ENCODE assay signal across 28 cellular contexts in the genomic region with DNA sequence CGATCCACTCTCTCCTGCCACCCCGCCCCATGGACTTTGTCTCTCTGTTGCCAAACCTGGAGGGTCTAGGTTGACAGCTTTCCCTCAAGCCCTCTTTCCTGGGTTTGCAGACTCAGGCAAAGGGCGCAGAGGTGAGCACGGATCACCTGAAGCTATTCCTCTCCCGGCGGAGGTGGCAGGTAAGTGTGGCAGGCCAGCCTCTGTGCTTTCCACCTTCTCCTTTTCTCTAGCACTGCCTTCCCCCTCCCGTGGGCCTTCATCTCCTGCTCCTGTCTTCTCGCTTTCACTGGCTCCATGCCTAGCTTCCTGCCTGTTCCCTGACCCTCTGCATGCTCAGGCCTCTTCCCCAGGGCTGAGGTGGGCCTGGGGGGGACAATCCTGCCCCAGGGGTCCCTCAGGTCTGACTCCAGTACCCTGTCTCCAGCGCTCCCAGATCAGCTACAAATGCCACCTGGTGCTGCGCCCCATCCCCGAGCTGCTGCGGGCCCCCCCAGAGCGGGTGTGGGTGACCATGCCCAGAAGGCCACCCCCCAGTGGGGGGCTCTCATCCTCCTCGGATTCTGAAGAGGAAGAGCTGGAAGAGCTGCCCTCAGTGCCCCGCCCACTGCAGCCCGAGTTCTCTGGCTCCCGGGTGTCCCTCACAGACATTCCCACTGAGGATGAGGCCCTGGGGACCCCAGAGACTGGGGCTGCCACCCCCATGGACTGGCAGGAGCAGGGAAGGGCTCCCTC. TPM values are rescaled to one million over a fixed set of nuclear protein-coding genes. Genes with fewer than 3 reads are reported as not detected.
"Had no signal": no experiment of that assay in that cellular context is flagged by ENCODE, and none has a peak within 500 bp of the region (broad histone marks: within the 10 kb centered on the region; RNA-seq: fewer than 3 reads in every experiment).

No MANE protein-coding gene starts in this region.

- H3K36me3 Mint-ChIP-seq: activated CD8-positive, alpha-beta memory T cell treated with anti-CD3 and anti-CD28 coated beads, Interleukin-2, amount 10 ng/mL, durations not matched to agents 7 days and 5 days; activated naive CD4-positive, alpha-beta T cell treated with anti-CD3 and anti-CD28 coated beads, Interleukin-2, amount 50 U/mL, for 24 hours; T-cell had no signal

- H3K4me1 ChIP-seq: breast epithelium, colonic mucosa, uterus had no signal

- H3K9me3 Mint-ChIP-seq: activated CD4-positive, alpha-beta T cell treated with anti-CD3 and anti-CD28 coated beads, Interleukin-2, amount 10 ng/mL, durations not matched to agents 7 days and 5 days; activated CD8-positive, alpha-beta T cell treated with anti-CD3 and anti-CD28 coated beads for 36 hours; activated naive CD4-positive, alpha-beta T cell treated with anti-CD3 and anti-CD28 coated beads, Interleukin-2, amount 50 U/mL, for 24 hours; activated T-helper 1 cell treated with anti-CD3 and anti-CD28 coated beads, Interleukin-12 subunit alpha, Interleukin-12 subunit beta, Interleukin-2, Interleukin-4 antibody, amounts not matched to agents 30 ng/mL and 10 ng/mL and 1 ng/mL, durations not matched to agents 14 hours and 24 hours and 36 hours; effector memory CD8-positive, alpha-beta T cell; naive thymus-derived CD8-positive, alpha-beta T cell; T-cell; T-helper 2 cell treated with Interferon-gamma antibody and Interleukin-4, amounts not matched to agents 5 μg/mL and 100 μg/mL, for 36 hours had no signal

- H3K27ac ChIP-seq: breast epithelium, colonic mucosa, dorsolateral prefrontal cortex, uterus, VCaP had no signal

- FAIRE-seq: endothelial cell of umbilical vein, kidney had no signal

- H3K4me3 ChIP-seq: breast epithelium, colonic mucosa, dorsolateral prefrontal cortex, esophagus squamous epithelium, gastrocnemius medialis, heart right ventricle, lung, uterus had no signal

- H3K9me3 ChIP-seq: breast epithelium, colonic mucosa, esophagus squamous epithelium, gastrocnemius medialis, heart right ventricle, uterus had no signal

- ATAC-seq: activated CD8-positive, alpha-beta memory T cell treated with anti-CD3 and anti-CD28 coated beads, Interleukin-2, amount 10 ng/mL, durations not matched to agents 7 days and 5 days; effector memory CD8-positive, alpha-beta T cell; gastrocnemius medialis; left lobe of liver had no signal

- H3K27ac Mint-ChIP-seq: activated CD4-positive, alpha-beta T cell treated with anti-CD3 and anti-CD28 coated beads, Interleukin-2, amount 10 ng/mL, durations not matched to agents 7 days and 5 days; activated CD8-positive, alpha-beta memory T cell treated with anti-CD3 and anti-CD28 coated beads, Interleukin-2, amount 10 ng/mL, durations not matched to agents 7 days and 5 days; activated CD8-positive, alpha-beta T cell treated with anti-CD3 and anti-CD28 coated beads for 36 hours; activated naive CD4-positive, alpha-beta T cell treated with anti-CD3 and anti-CD28 coated beads, Interleukin-2, amount 50 U/mL, for 24 hours; activated T-helper 1 cell treated with anti-CD3 and anti-CD28 coated beads, Interleukin-12 subunit alpha, Interleukin-12 subunit beta, Interleukin-2, Interleukin-4 antibody, amounts not matched to agents 30 ng/mL and 10 ng/mL and 1 ng/mL, durations not matched to agents 14 hours and 24 hours and 36 hours; effector memory CD8-positive, alpha-beta T cell; progenitor cell of endocrine pancreas; T-cell; T-helper 2 cell treated with Interferon-gamma antibody and Interleukin-4, amounts not matched to agents 5 μg/mL and 100 μg/mL, for 36 hours had no signal

- H3K4me1 Mint-ChIP-seq: activated CD8-positive, alpha-beta memory T cell treated with anti-CD3 and anti-CD28 coated beads, Interleukin-2, amount 10 ng/mL, durations not matched to agents 7 days and 5 days had no signal

- H3K4me3 Mint-ChIP-seq: activated CD4-positive, alpha-beta T cell treated with anti-CD3 and anti-CD28 coated beads, Interleukin-2, amount 10 ng/mL, durations not matched to agents 7 days and 5 days; activated CD8-positive, alpha-beta memory T cell treated with anti-CD3 and anti-CD28 coated beads, Interleukin-2, amount 10 ng/mL, durations not matched to agents 7 days and 5 days; activated CD8-positive, alpha-beta T cell treated with anti-CD3 and anti-CD28 coated beads for 36 hours; activated naive CD4-positive, alpha-beta T cell treated with anti-CD3 and anti-CD28 coated beads, Interleukin-2, amount 50 U/mL, for 24 hours; activated T-helper 1 cell treated with anti-CD3 and anti-CD28 coated beads, Interleukin-12 subunit alpha, Interleukin-12 subunit beta, Interleukin-2, Interleukin-4 antibody, amounts not matched to agents 30 ng/mL and 10 ng/mL and 1 ng/mL, durations not matched to agents 14 hours and 24 hours and 36 hours; effector memory CD8-positive, alpha-beta T cell; T-helper 2 cell treated with Interferon-gamma antibody and Interleukin-4, amounts not matched to agents 5 μg/mL and 100 μg/mL, for 36 hours had no signal

- H3K27me3 ChIP-seq: gastrocnemius medialis, uterus had no signal

- DNase-seq: activated CD4-positive, alpha-beta T cell treated with anti-CD3 and anti-CD28 coated beads, Interleukin-2, amount 10 ng/mL, durations not matched to agents 7 days and 5 days; activated CD4-positive, CD25-positive, alpha-beta regulatory T cell treated with anti-CD3 and anti-CD28 coated beads, Interleukin-2, amount 50 U/mL, for 72 hours; activated CD8-positive, alpha-beta memory T cell treated with anti-CD3 and anti-CD28 coated beads, Interleukin-2, amount 10 ng/mL, durations not matched to agents 7 days and 5 days; activated CD8-positive, alpha-beta T cell treated with anti-CD3 and anti-CD28 coated beads for 36 hours; activated gamma-delta T cell treated with Interleukin-2 at 50 U/mL for 16 hours; activated T-cell treated with anti-CD3 and anti-CD28 coated beads for 4 hours; anterior cingulate cortex; colonic mucosa; dorsolateral prefrontal cortex; effector memory CD8-positive, alpha-beta T cell; esophagus squamous epithelium; gastrocnemius medialis; heart right ventricle; kidney; stimulated activated CD4-positive, alpha-beta T cell treated with anti-CD3 and anti-CD28 coated beads, Interleukin-4, amount 100 ng/mL, for 24 hours; stimulated activated naive CD4-positive, alpha-beta T cell treated with Interleukin-2 at 50 U/mL for 16 hours; T-cell; uterus had no signal

- H3K36me3 ChIP-seq: breast epithelium, colonic mucosa, esophagus squamous epithelium, uterus had no signal

RNA-seq across cellular contexts. Expression of a gene that starts 31.4 kb away (rescaled TPM):
- total RNA-seq: activated CD4-positive, alpha-beta T cell treated with anti-CD3 and anti-CD28 coated beads, Interleukin-2, amount 10 ng/mL, durations not matched to agents 7 days and 5 days; activated CD8-positive, alpha-beta T cell treated with anti-CD3 and anti-CD28 coated beads for 36 hours; endothelial cell of umbilical vein; esophagus squamous epithelium; kidney had no signal
- polyA plus RNA-seq: endothelial cell of umbilical vein; heart right ventricle; naive thymus-derived CD8-positive, alpha-beta T cell had no signal
